In genomic region chr12:65897434-65898005, GRCh38 we compare ENCODE assay signal across 7 cellular contexts.
A peak's percentile ranks its signal among the peaks of the same experiment; 100 is the strongest.
DNase-seq lines count a peak whose midpoint lies in the region; ATAC-seq, FAIRE-seq and TF ChIP-seq lines count a peak whose summit lies in the region.
"Not testable (repeated sequence)": the region's sequence is repeated elsewhere in the genome, so short reads cannot be mapped to it uniquely, and the experiment has no call there.

No MANE protein-coding gene starts in this region.

- H3K9ac ChIP-seq in ES-I3 (ENCODE audit: low read depth, low read length) (peak overlapping the region; percentile 2; the same call in 1 of the 2 replicates), HUES64 (ENCODE audit: low read depth, low read length) (peak overlapping the region; percentile 79), adipocyte (ENCODE audit: low read length) (peak overlapping the region; percentile 40), HepG2 (ENCODE audit: insufficient read depth, low read depth, low read length) (peak overlapping the region; percentile 78; the same call in 1 of the 2 replicates)

- not testable (repeated sequence) for H3K27me3 ChIP-seq in HUES64 (ENCODE audit: insufficient read depth, low read length); adipocyte (replicated peaks; ENCODE audit: control insufficient read depth, insufficient read depth, low read length); ectodermal cell (ENCODE audit: control insufficient read depth, insufficient read depth, low read length, poor library complexity, severe bottlenecking); HepG2 (ENCODE audit: control insufficient read depth in 1 of 2, insufficient read depth in 2 of 2, low read length in 2 of 2)

- not testable (repeated sequence) for H3K9me3 Mint-ChIP-seq in osteocyte (ENCODE audit: unreplicated experiment)

- not testable (repeated sequence) for H3K36me3 Mint-ChIP-seq in osteocyte (ENCODE audit: unreplicated experiment)

- H3K4me1 ChIP-seq in ES-I3 (ENCODE audit: insufficient read depth, low read length), result peaks cover 58% of the 10 kb centered on the region
- peaks cover 94% of the 10 kb centered on the region for H3K4me1 ChIP-seq in HUES64 (ENCODE audit: insufficient read depth, low read length)
- peaks cover 41% of the 10 kb centered on the region for H3K4me1 ChIP-seq in adipocyte (ENCODE audit: control insufficient read depth, insufficient read depth, low read length)
- peaks cover 43% of the 10 kb centered on the region for H3K4me1 ChIP-seq in ectodermal cell (ENCODE audit: control insufficient read depth, insufficient read depth, low read length)
- H3K4me1 ChIP-seq in HepG2 (ENCODE audit: insufficient read depth, low read length), result peaks cover 82% of the 10 kb centered on the region

- DNase-seq in adipocyte (ENCODE audit: low read depth), result peak; percentile 54
- peak; percentile 84 for DNase-seq in iPS DF 4.7 (ENCODE audit: extremely low read depth, low spot score)
- DNase-seq in HepG2 (ENCODE audit: low spot score); osteocyte (ENCODE audit: extremely low spot score, unreplicated experiment): not testable (repeated sequence)

- WGBS in HUES64, result 31% methylated on average over 11 of the region's 11 CpGs
- 26 to 32% methylated on average over 11 of the region's 11 CpGs for WGBS in ectodermal cell, 2 experiments
- 92% methylated on average over 11 of the region's 11 CpGs for WGBS in HepG2 (ENCODE audit: low lambda C conversion rate)

- H3K27ac Mint-ChIP-seq in osteocyte (ENCODE audit: unreplicated experiment), result peak overlapping the region; percentile 94

- not testable (repeated sequence) for H4K20me1 ChIP-seq in HepG2 (ENCODE audit: insufficient read depth, low read length)

- not testable (repeated sequence) for BruUV-seq in HepG2 (replicated peaks; lab: Mats Ljungman, UMichigan)

- H3K4me2 ChIP-seq in HepG2 (ENCODE audit: low read depth, low read length), result peak overlapping the region; percentile 85

- TF ChIP-seq RAD21 in HepG2 (CRISPR knock-in tag; IDR thresholded peaks at IDR 0.05), result not testable (repeated sequence)

- not testable (repeated sequence) for TF ChIP-seq EP300 in HepG2 (IDR thresholded peaks at IDR 0.05; ENCODE audit: low read depth in 2 of 2, low read length in 2 of 2); HepG2 (CRISPR knock-in tag; IDR thresholded peaks at IDR 0.05; ENCODE audit: borderline replicate concordance)

- not testable (repeated sequence) for H3K27me3 Mint-ChIP-seq in osteocyte (ENCODE audit: unreplicated experiment)

- in situ Hi-C loops in HepG2 (cut with HindIII; ENCODE audit: extremely low pct_ligation_motif_present, low pct_unique_long_range_greater_than_20kb), result not testable (repeated sequence)

- POLR2A ChIA-PET in HepG2 (lab: Yijun Ruan, JAX), result interaction anchor here (0.7 to 1.2 kb wide), 2 partner anchors 39 to 55 kb away, joined by 3 read pairs; no protein-coding TSS in a partner anchor

- H3K4me3 ChIP-seq in HUES64 (ENCODE audit: low read length) (peak overlapping the region; percentile 42), HepG2 (replicated peaks in 1 of 3; ENCODE audit: insufficient read depth in 1 of 3, low read depth in 2 of 3, low read length in 3 of 3) (peak overlapping the region in 2 of 3 experiments; percentile 39 to 60; a peak in 1 of 6 replicates)
- H3K4me3 ChIP-seq in adipocyte (ENCODE audit: low read length); ectodermal cell (ENCODE audit: insufficient read depth, low read depth, low read length): not testable (repeated sequence)

- H3K79me2 ChIP-seq in HepG2 (ENCODE audit: insufficient read depth, low read length), result peaks cover 74% of the 10 kb centered on the region

- not testable (repeated sequence) for H3K9me3 ChIP-seq in ES-I3 (ENCODE audit: control insufficient read depth, insufficient read depth, low read length); HUES64 (ENCODE audit: insufficient read depth, low read depth, low read length); adipocyte (ENCODE audit: control insufficient read depth, low read length); ectodermal cell (ENCODE audit: control insufficient read depth, low read length); HepG2 (ENCODE audit: low read length)

- not testable (repeated sequence) for H2AFZ ChIP-seq in HepG2 (ENCODE audit: low read length)

- not testable (repeated sequence) for TF ChIP-seq POLR2A in HepG2 (IDR thresholded peaks at IDR 0.05; ENCODE audit: insufficient read depth in 1 of 2, low read depth in 2 of 2, low read length in 2 of 2)

- ATAC-seq in HepG2, result not testable (repeated sequence)

- not testable (repeated sequence) for H3K4me3 Mint-ChIP-seq in osteocyte (ENCODE audit: unreplicated experiment)

- not testable (repeated sequence) for FAIRE-seq in HepG2 (lab: Jason Lieb, UNC)

- not testable (repeated sequence) for TF ChIP-seq CTCF in HepG2 (CRISPR knock-in tag; IDR thresholded peaks at IDR 0.05); osteocyte (IDR thresholded peaks at IDR 0.05)

- H3K36me3 ChIP-seq in ES-I3 (ENCODE audit: insufficient read depth, low read length); HUES64 (ENCODE audit: insufficient read depth, low read length); adipocyte (ENCODE audit: control insufficient read depth, insufficient read depth, low read length, severe bottlenecking); ectodermal cell (ENCODE audit: control insufficient read depth, insufficient read depth, low read length); HepG2 (replicated peaks in 1 of 2; ENCODE audit: control insufficient read depth in 1 of 2, insufficient read depth in 2 of 2, low read length in 2 of 2): not testable (repeated sequence)

- peaks cover 87% of the 10 kb centered on the region for H3K4me1 Mint-ChIP-seq in osteocyte (ENCODE audit: unreplicated experiment)

- intact Hi-C loops in HepG2 (cut with micrococcal nuclease; ENCODE audit: unreplicated experiment), result loop anchor here (2.0 to 5.0 kb wide), 3 partner anchors 65 to 85 kb away; no protein-coding TSS in a partner anchor

- CTCF ChIA-PET in HepG2 (lab: Yijun Ruan, JAX; ENCODE audit: low intra/inter-chr PET ratio, low total read pairs), result not testable (repeated sequence)

- peak overlapping the region; percentile 98 for H3K27ac ChIP-seq in HUES64 (ENCODE audit: low read depth, low read length)
- H3K27ac ChIP-seq in ectodermal cell (ENCODE audit: insufficient read depth, low read depth, low read length, poor library complexity, severe bottlenecking), result peak overlapping the region; percentile 92
- H3K27ac ChIP-seq in HepG2 (ENCODE audit: extremely low read length, insufficient read depth, low read length), result peak overlapping the region; percentile 92

TF ChIP-seq in HepG2, 621 proteins besides CTCF, POLR2A, EP300 and RAD21:
- TF ChIP-seq ZNF687 (CRISPR knock-in tag; IDR thresholded peaks at IDR 0.05) (peak; percentile 29; the same call in 1 of the 2 replicates), ZBTB38 (CRISPR knock-in tag; IDR thresholded peaks at IDR 0.05) (peak; percentile 28; the same call in 1 of the 2 replicates)
TF ChIP-seq in HepG2: peak in this region for 2; not testable (repeated sequence) for 619.

Comparison
In these comparisons a context has a peak if more than half of its experiments do, and no peak if none do; other contexts are left out.
1. H3K9ac ChIP-seq: peak in every context shown above with its lines; median percentile 79 in HUES64; 78 in HepG2; 40 in adipocyte; 2 in ES-I3.